In the genomic region with DNA sequence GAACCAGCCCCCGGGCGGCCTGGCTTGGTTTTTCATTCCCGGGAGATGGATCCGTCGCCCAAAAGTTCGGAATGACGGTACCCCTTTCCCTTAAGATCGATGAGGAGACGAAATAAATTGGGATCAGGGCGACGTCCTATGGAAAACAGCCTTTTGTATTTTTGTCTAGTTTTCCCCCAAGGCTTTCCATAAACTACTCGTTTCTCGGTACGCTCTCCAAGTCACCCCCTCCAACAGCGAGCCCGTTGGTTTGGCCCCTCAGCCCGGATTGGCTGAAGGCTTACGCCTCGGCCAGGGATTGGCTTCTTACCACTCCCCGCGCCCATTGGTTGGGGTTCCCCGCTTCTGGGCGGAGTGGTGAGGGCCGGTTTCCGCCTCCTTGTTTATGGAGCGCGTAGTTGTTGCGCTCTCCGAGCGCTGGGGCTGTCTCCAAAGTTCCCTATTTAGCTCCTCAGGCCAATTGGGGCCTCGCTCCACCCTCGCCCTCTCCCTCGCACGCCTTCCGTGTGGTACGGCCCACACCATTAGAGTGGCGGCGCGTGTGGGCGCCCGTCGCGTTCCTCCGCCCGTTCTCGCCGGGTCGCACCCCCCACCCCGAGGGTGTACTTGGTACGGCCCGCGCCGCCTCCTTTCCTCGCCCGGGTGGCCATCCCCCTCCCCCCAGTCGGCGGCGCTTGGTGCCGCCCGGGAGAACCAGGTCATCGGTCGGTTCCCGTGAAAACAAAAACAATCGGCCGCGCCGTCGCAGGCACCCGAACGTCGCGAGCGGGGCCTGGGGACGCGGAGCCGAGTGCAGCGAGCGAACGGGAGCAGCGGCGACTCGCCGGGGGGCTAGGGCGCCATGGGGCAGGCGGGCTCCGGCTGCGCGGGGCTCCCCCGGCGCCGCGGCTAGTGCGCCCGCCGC, we compare ENCODE assay signal across 8 cellular contexts. TPM values are rescaled to one million over a fixed set of nuclear protein-coding genes. Genes with fewer than 3 reads are reported as not detected.
DNase-seq lines count a peak whose midpoint lies in the region; ATAC-seq lines count a peak whose summit lies in the region.
"Not testable (repeated sequence)": the region's sequence is repeated elsewhere in the genome, so short reads cannot be mapped to it uniquely, and the experiment has no call there.

A gene with protein sequence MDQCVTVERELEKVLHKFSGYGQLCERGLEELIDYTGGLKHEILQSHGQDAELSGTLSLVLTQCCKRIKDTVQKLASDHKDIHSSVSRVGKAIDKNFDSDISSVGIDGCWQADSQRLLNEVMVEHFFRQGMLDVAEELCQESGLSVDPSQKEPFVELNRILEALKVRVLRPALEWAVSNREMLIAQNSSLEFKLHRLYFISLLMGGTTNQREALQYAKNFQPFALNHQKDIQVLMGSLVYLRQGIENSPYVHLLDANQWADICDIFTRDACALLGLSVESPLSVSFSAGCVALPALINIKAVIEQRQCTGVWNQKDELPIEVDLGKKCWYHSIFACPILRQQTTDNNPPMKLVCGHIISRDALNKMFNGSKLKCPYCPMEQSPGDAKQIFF (plus strand): TSS at position 655 of the 904 bp plus-strand sequence. CDS start 377 bp downstream, outside the sequence.

- ATAC-seq in GM21529 (IDR thresholded peaks at IDR 0.05; ENCODE audit: unreplicated experiment) (peak; percentile 90), esophagus mucosa (peak; percentile 98)
- ATAC-seq in activated T-cell treated with anti-CD3 and anti-CD28 coated beads, Interleukin-2, amount 50 U/mL, for 72 hours (replicated peaks in 1 of 2): peak; percentile 89 to 90

- H3K9ac ChIP-seq in mucosa of stomach (ENCODE audit: low read length): peak within 1 kb of the TSS; percentile 66

- peak within 1 kb of the TSS; percentile 58 for H3K4me3 ChIP-seq in Jurkat, Clone E6-1 (ENCODE audit: low read length)
- not testable (repeated sequence) for H3K4me3 ChIP-seq in mucosa of stomach (ENCODE audit: low read length)

- DNase-seq in DMS153 (lab: John Stamatoyannopoulos, UW) (peak; percentile 89), RPMI8226 (peak; percentile 92)
- peak; percentile 85 for DNase-seq in Jurkat, Clone E6-1 (ENCODE audit: low read depth, low spot score)
- DNase-seq in activated T-cell treated with anti-CD3 and anti-CD28 coated beads, Interleukin-2, amount 50 U/mL, for 72 hours: peak; percentile 94 to 96
- DNase-seq in stimulated activated CD8-positive, alpha-beta memory T cell treated with anti-CD3 and anti-CD28 coated beads, Interleukin-4, amount 100 ng/mL, for 24 hours (ENCODE audit: low read depth): peak; percentile 93

- not testable (repeated sequence) for H3K36me3 Mint-ChIP-seq in activated T-cell treated with anti-CD3 and anti-CD28 coated beads, Interleukin-2, amount 50 U/mL, for 72 hours (ENCODE audit: insufficient read depth in 2 of 2)

- H3K27ac Mint-ChIP-seq in activated T-cell treated with anti-CD3 and anti-CD28 coated beads, Interleukin-2, amount 50 U/mL, for 72 hours: peak within 1 kb of the TSS; percentile 88

- H3K9me3 Mint-ChIP-seq in activated T-cell treated with anti-CD3 and anti-CD28 coated beads, Interleukin-2, amount 50 U/mL, for 72 hours: not testable (repeated sequence)

- not testable (repeated sequence) for H3K9me3 ChIP-seq in mucosa of stomach (ENCODE audit: control insufficient read depth, low read length)

- not testable (repeated sequence) for H3K27me3 Mint-ChIP-seq in activated T-cell treated with anti-CD3 and anti-CD28 coated beads, Interleukin-2, amount 50 U/mL, for 72 hours (ENCODE audit: low read depth)

- H3K36me3 ChIP-seq in mucosa of stomach (ENCODE audit: control insufficient read depth, insufficient read depth, low read length): not testable (repeated sequence)

- H3K4me1 ChIP-seq in mucosa of stomach (ENCODE audit: control insufficient read depth, insufficient read depth, low read length): not testable (repeated sequence)

- peak within 1 kb of the TSS; percentile 88 to 98 for H3K4me3 Mint-ChIP-seq in activated T-cell treated with anti-CD3 and anti-CD28 coated beads, Interleukin-2, amount 50 U/mL, for 72 hours

- not testable (repeated sequence) for H3K27me3 ChIP-seq in mucosa of stomach (ENCODE audit: control insufficient read depth, insufficient read depth, low read length)

- H3K4me1 Mint-ChIP-seq in activated T-cell treated with anti-CD3 and anti-CD28 coated beads, Interleukin-2, amount 50 U/mL, for 72 hours (ENCODE audit: low read depth): not testable (repeated sequence)

RNA-seq across cellular contexts. Expression of the gene that starts here (rescaled TPM):
- 26.1 TPM for polyA plus RNA-seq in Jurkat, Clone E6-1 (2012; ENCODE audit: insufficient read depth, insufficient read length)
- 10 to 100 TPM; 50.6 to 51.3 TPM for total RNA-seq in activated T-cell treated with anti-CD3 and anti-CD28 coated beads, Interleukin-2, amount 50 U/mL, for 72 hours
- 39.4 TPM for total RNA-seq in esophagus mucosa
